Comparison of ENCODE assay signal across 1 cellular context in genomic region chr6:121600389-121601233, GRCh38.
A peak's percentile ranks its signal among the peaks of the same experiment; 100 is the strongest.
TF ChIP-seq lines count a peak whose summit lies in the region.

No MANE protein-coding gene starts in this region.

TF ChIP-seq in SK-N-SH treated with all-trans-retinoic acid at 6 μM for 48 hours, 23 proteins besides CTCF, POLR2A, EP300 and RAD21:
- no peak for TF ChIP-seq TSHZ2 (CRISPR knock-in tag; IDR thresholded peaks at IDR 0.05)
- TF ChIP-seq TCF4 (CRISPR knock-in tag; IDR thresholded peaks at IDR 0.05; ENCODE audit: borderline replicate concordance), result peak; percentile 82
- no peak for TF ChIP-seq SNAI2 (CRISPR knock-in tag; IDR thresholded peaks at IDR 0.05)
